ENCODE assay signal across 8 cellular contexts in the genomic region with DNA sequence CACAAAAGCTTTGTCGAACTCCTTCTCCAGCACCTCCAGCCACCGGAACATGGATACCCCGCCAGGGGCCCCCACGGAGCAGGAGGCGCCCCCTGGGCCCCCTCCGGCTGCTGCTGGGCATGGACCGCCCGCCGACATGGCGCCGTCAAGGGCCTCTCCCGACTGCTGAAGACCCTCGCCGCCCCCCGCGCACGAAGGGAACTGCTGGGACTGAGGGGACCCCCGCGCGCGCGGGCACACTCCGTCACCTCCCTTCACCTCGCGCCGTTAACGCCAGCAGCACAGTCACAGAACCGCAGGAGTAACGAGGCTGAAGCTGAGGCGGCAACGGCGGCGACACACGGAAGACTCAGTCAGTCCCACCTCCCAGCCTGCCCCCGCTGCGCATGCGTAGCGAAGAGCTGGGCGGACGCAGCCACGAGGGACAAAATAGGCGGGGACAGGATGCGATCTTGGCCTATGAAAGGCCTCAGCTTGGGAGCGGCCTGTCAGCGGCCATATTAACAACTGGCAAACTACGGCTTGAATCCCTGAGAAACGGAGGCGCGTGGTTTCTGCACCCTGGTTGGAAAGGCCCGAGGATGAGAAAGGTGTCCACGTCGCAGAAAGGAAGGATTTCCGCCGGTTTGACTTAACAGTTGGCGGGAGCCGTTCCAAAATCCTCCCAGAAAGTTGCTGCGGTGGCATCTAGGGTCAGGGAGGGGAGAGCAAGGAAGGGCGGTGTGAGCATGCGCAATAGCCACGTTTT. TPM values are rescaled to one million over a fixed set of nuclear protein-coding genes. Genes with fewer than 3 reads are reported as not detected.
DNase-seq lines count a peak whose midpoint lies in the region; ATAC-seq and TF ChIP-seq lines count a peak whose summit lies in the region.

A gene (minus strand): TSS at position 361 of the 748 bp plus-strand sequence. CDS start 223 bp downstream, at position 138.

- H3K27me3 ChIP-seq in gastroesophageal sphincter (no peaks in the 10 kb centered on the region), neutrophil (peaks cover 22% of the 10 kb centered on the region)

- peaks cover 33% of the 10 kb centered on the region for H3K4me1 Mint-ChIP-seq in activated naive CD4-positive, alpha-beta T cell treated with anti-CD3 and anti-CD28 coated beads for 36 hours (ENCODE audit: low read depth)

- H3K9me3 Mint-ChIP-seq in activated naive CD4-positive, alpha-beta T cell treated with anti-CD3 and anti-CD28 coated beads for 36 hours, result no peaks in the 10 kb centered on the region

- DNase-seq in GM04503 (ENCODE audit: low read depth) (peak; percentile 89), HEK293T (ENCODE audit: extremely low spot score) (peak; percentile 99), MV-4-11 (lab: John Stamatoyannopoulos, UW) (peak; percentile 98), SK-MEL-5 (ENCODE audit: low read depth, low spot score) (peak; percentile 97), substantia nigra (lab: John Stamatoyannopoulos, UW) (peak; percentile 75 to 99 (median 94))
- peak; percentile 96 for DNase-seq in activated naive CD4-positive, alpha-beta T cell treated with anti-CD3 and anti-CD28 coated beads for 36 hours

- no peaks in the 10 kb centered on the region for H3K9me3 ChIP-seq in gastroesophageal sphincter
- no peaks in the 10 kb centered on the region for H3K9me3 ChIP-seq in neutrophil

- peak within 1 kb of the TSS; percentile 99 for H3K4me3 Mint-ChIP-seq in activated naive CD4-positive, alpha-beta T cell treated with anti-CD3 and anti-CD28 coated beads for 36 hours

- POLR2A ChIA-PET in HEK293T (lab: Yijun Ruan, JAX), result interaction anchor here (0.6 to 2.5 kb wide), 22 partner anchors 9 to 679 kb away, joined by 3 to 14 read pairs (median 4); a partner anchor contains a TSS

- peaks cover 18% of the 10 kb centered on the region for H3K36me3 Mint-ChIP-seq in activated naive CD4-positive, alpha-beta T cell treated with anti-CD3 and anti-CD28 coated beads for 36 hours (ENCODE audit: low read depth)

- CTCF ChIA-PET in HEK293T (lab: Yijun Ruan, JAX), result interaction anchor here (1.1 kb wide), 1 partner anchor 169 kb away, joined by 3 read pairs; no protein-coding TSS in a partner anchor
- CTCF ChIA-PET in activated naive CD4-positive, alpha-beta T cell treated with anti-CD3 and anti-CD28 coated beads for 36 hours (lab: Charles Lee), result interaction anchor here (0.8 to 1.5 kb wide), 5 partner anchors 44 to 152 kb away, joined by 3 to 7 read pairs (median 3); no protein-coding TSS in a partner anchor

- H3K27ac ChIP-seq in gastroesophageal sphincter (peak within 1 kb of the TSS; percentile 85 to 94 (median 90)), neutrophil (peak within 1 kb of the TSS; percentile 83), substantia nigra (ENCODE audit: low read depth, low read length, poor library complexity, severe bottlenecking) (peak within 1 kb of the TSS; percentile 86)

- in situ Hi-C loops in SK-MEL-5 (cut with HindIII; ENCODE audit: low pct_unique_long_range_greater_than_20kb, low sequenced_read_pairs), result no loop called here

- TF ChIP-seq CTCF in gastroesophageal sphincter (IDR thresholded peaks at IDR 0.05) (peak in 1 of 4 experiments; percentile 23), neutrophil (IDR thresholded peaks at IDR 0.05) (peak; percentile 22)

- intact Hi-C loops in activated naive CD4-positive, alpha-beta T cell treated with anti-CD3 and anti-CD28 coated beads for 36 hours (cut with micrococcal nuclease), result loop anchor here (1.0 to 5.0 kb wide), 15 partner anchors 14 to 1502 kb away; a partner anchor contains a TSS

- no peak for TF ChIP-seq EP300 in gastroesophageal sphincter (IDR thresholded peaks at IDR 0.05)

- H3K4me1 ChIP-seq in gastroesophageal sphincter, result peaks cover 6 to 33% (median 7%) of the 10 kb centered on the region in 3 donors
- peaks cover 20 to 26% of the 10 kb centered on the region in 2 experiments for H3K4me1 ChIP-seq in neutrophil (ENCODE audit: control insufficient read depth in 1 of 2, insufficient read depth in 1 of 2, low read depth in 1 of 2, low read length in 1 of 2)

- H3K4me3 ChIP-seq in gastroesophageal sphincter (peak within 1 kb of the TSS; percentile 92 to 95), neutrophil (ENCODE audit: low read depth in 1 of 2, low read length in 1 of 2) (peak within 1 kb of the TSS; percentile 98 to 99)

- TF ChIP-seq POLR2A in gastroesophageal sphincter (IDR thresholded peaks at IDR 0.05), result peak; percentile 66 to 73

- 0% methylated on average over 9 of the region's 60 CpGs; no CpG with 5 or more reads in 1 of the 2 donors for WGBS in gastroesophageal sphincter (ENCODE audit: low coverage in 1 of 2), 2 donors

- H3K36me3 ChIP-seq in gastroesophageal sphincter (peaks cover 0 to 10% of the 10 kb centered on the region in 2 donors), neutrophil (no peaks in the 10 kb centered on the region)

- peak within 1 kb of the TSS; percentile 98 for H3K27ac Mint-ChIP-seq in activated naive CD4-positive, alpha-beta T cell treated with anti-CD3 and anti-CD28 coated beads for 36 hours

- no peaks in the 10 kb centered on the region for H3K27me3 Mint-ChIP-seq in activated naive CD4-positive, alpha-beta T cell treated with anti-CD3 and anti-CD28 coated beads for 36 hours (ENCODE audit: low read depth)

- peak; percentile 99 for ATAC-seq in gastroesophageal sphincter

TF ChIP-seq in HEK293T, 16 proteins besides CTCF, POLR2A, EP300 and RAD21:
- TF ChIP-seq HDGF (IDR thresholded peaks at IDR 0.05; ENCODE audit: borderline replicate concordance) (no peak), FOXM1 (IDR thresholded peaks at IDR 0.05; ENCODE audit: borderline replicate concordance) (peak; percentile 54; the same call in 1 of the 2 replicates), L3MBTL2 (conservative IDR thresholded peaks at IDR 0.05) (peak; percentile 97), CTBP1 (IDR thresholded peaks at IDR 0.05; ENCODE audit: borderline replicate concordance) (no peak)
- TF ChIP-seq, protein P1, sequence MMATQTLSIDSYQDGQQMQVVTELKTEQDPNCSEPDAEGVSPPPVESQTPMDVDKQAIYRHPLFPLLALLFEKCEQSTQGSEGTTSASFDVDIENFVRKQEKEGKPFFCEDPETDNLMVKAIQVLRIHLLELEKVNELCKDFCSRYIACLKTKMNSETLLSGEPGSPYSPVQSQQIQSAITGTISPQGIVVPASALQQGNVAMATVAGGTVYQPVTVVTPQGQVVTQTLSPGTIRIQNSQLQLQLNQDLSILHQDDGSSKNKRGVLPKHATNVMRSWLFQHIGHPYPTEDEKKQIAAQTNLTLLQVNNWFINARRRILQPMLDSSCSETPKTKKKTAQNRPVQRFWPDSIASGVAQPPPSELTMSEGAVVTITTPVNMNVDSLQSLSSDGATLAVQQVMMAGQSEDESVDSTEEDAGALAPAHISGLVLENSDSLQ (IDR thresholded peaks at IDR 0.05), result peak; percentile 93

RNA-seq across cellular contexts. Expression of the gene that starts here (rescaled TPM):
- total RNA-seq in SK-MEL-5 (2014; rRNA removed; shearing (Covaris generic)), result 21.5 and 21.6 TPM in 2 replicates
- 17.2 and 22.6 TPM in 2 replicates for polyA plus RNA-seq in SK-MEL-5 (2015; cell fraction: cytosol; rRNA removed)
- polyA plus RNA-seq in SK-MEL-5 (2015; cell fraction: nucleus; rRNA removed), result 47.6 and 49.7 TPM in 2 replicates
- 1 to 10 TPM; 7.2 to 7.5 TPM for total RNA-seq in activated naive CD4-positive, alpha-beta T cell treated with anti-CD3 and anti-CD28 coated beads for 36 hours
- 10 to 100 TPM; 20.5 to 34.1 (median 24.2) TPM for total RNA-seq in gastroesophageal sphincter

Comparison
In these comparisons a context has a peak if more than half of its experiments do, and no peak if none do; other contexts are left out.
1. Peak in every context shown above with its lines: DNase-seq, ATAC-seq, H3K4me3 ChIP-seq and H3K27ac ChIP-seq.